Comparison of ENCODE assay signal across 8 cellular contexts in genomic region chr15:74540761-74541493, GRCh38. TPM values are rescaled to one million over a fixed set of nuclear protein-coding genes. Genes with fewer than 3 reads are reported as not detected.
DNase-seq lines count a peak whose midpoint lies in the region; ATAC-seq and TF ChIP-seq lines count a peak whose summit lies in the region.

TSS of gene ARID3B (plus strand) at chr15:74541220. CDS start at chr15:74543937, 2,717 bp downstream.

- H3K27me3 ChIP-seq in A673 (replicated peaks; ENCODE audit: insufficient read depth, low read depth, low read length, poor library complexity): no peaks in the 10 kb centered on the region
- H3K27me3 ChIP-seq in gastrocnemius medialis: no peaks in the 10 kb centered on the region

- in situ Hi-C loops in gastrocnemius medialis (cut with MboI; ENCODE audit: low sequenced_read_pairs in 4 of 4): loop anchor here in 2 of 4 donors (10.0 kb wide), 1 partner anchor 74 kb away; the partner anchor contains the start of gene CLK3 (in 2 of the 2)

- H3K4me1 ChIP-seq in A673 (ENCODE audit: insufficient read depth, low read length, poor library complexity, severe bottlenecking) (peaks cover 21% of the 10 kb centered on the region), gastrocnemius medialis (peaks cover 22 to 24% of the 10 kb centered on the region in 2 donors)

- DNase-seq in A673 (ENCODE audit: low spot score) (peak; percentile 98), NCI-H2171 (lab: John Stamatoyannopoulos, UW) (peak; percentile 96), UCSD-AML1 (lab: John Stamatoyannopoulos, UW; ENCODE audit: unreplicated experiment) (peak; percentile 96), gastrocnemius medialis (peak; percentile 97)

- BruUV-seq in A673 (replicated peaks; lab: Mats Ljungman, UMichigan): no TSS peak

- peaks cover 59% of the 10 kb centered on the region for H3K4me1 Mint-ChIP-seq in brain

- peaks cover 13% of the 10 kb centered on the region for H3K27me3 Mint-ChIP-seq in brain

- intact Hi-C loops in A673 (cut with micrococcal nuclease; ENCODE audit: unreplicated experiment): loop anchor here (2.0 kb wide), 1 partner anchor 74 kb away; the partner anchor contains the start of gene CLK3
- intact Hi-C loops in gastrocnemius medialis (cut with DNase I; ENCODE audit: low total_unique reads): loop anchor here (1.0 to 10.0 kb wide), 6 partner anchors 58 to 549 kb away; partner anchors contain the start of genes CLK3, CSK, PML and PPCDC

- no peaks in the 10 kb centered on the region for H3K36me3 ChIP-seq in A673 (ENCODE audit: insufficient read depth, low read length, poor library complexity, severe bottlenecking)
- no peaks in the 10 kb centered on the region for H3K36me3 ChIP-seq in gastrocnemius medialis

- H3K4me3 Mint-ChIP-seq in brain: peak within 1 kb of the TSS; percentile 94 to 98 (median 96)

- POLR2A ChIA-PET in A673 (lab: Charles Lee; ENCODE audit: low non-redundant PET): interaction anchor here (0.5 to 0.6 kb wide), 4 partner anchors 105 to 314 kb away, joined by 3 to 6 read pairs (median 3); no protein-coding TSS in a partner anchor

- TF ChIP-seq CTCF in A673 (conservative IDR thresholded peaks at IDR 0.05; ENCODE audit: low read depth, low read length): no peak
- TF ChIP-seq CTCF in brain (conservative IDR thresholded peaks at IDR 0.05): no peak
- no peak for TF ChIP-seq CTCF in gastrocnemius medialis (IDR thresholded peaks at IDR 0.05 in 4 of 5, conservative IDR thresholded peaks at IDR 0.05 in 1 of 5)

- H3K9me3 ChIP-seq in A673 (ENCODE audit: low read depth, low read length, poor library complexity, severe bottlenecking) (no peaks in the 10 kb centered on the region), gastrocnemius medialis (no peaks in the 10 kb centered on the region)

- peaks cover 0 to 3% (median 0%) of the 10 kb centered on the region in 5 experiments for H3K9me3 Mint-ChIP-seq in brain

- ATAC-seq in GM18868 (IDR thresholded peaks at IDR 0.05; ENCODE audit: unreplicated experiment): peak; percentile 78
- ATAC-seq in HG03097 (IDR thresholded peaks at IDR 0.05; ENCODE audit: low FRiP score, unreplicated experiment): peak; percentile 59
- ATAC-seq in gastrocnemius medialis: peak; percentile 96 to 99

- peak within 1 kb of the TSS; percentile 92 to 96 (median 93) for H3K27ac Mint-ChIP-seq in brain

- peaks cover 7% of the 10 kb centered on the region for H3K36me3 Mint-ChIP-seq in brain

- H3K4me3 ChIP-seq in A673 (ENCODE audit: low read depth, low read length, poor library complexity, severe bottlenecking): peak within 1 kb of the TSS; percentile 99
- H3K4me3 ChIP-seq in iPS-11a (ENCODE audit: low read depth, low read length): peak within 1 kb of the TSS; percentile 91
- H3K4me3 ChIP-seq in gastrocnemius medialis: peak within 1 kb of the TSS; percentile 79 to 100 (median 91)

- H3K27ac ChIP-seq in A673 (ENCODE audit: low read depth, low read length, poor library complexity, severe bottlenecking) (peak within 1 kb of the TSS; percentile 93), gastrocnemius medialis (peak within 1 kb of the TSS; percentile 81 to 90 (median 86))

- CTCF ChIA-PET in A673 (lab: Charles Lee): interaction anchor here (0.6 to 1.1 kb wide), 4 partner anchors 94 to 1979 kb away, joined by 3 to 8 read pairs (median 6); no protein-coding TSS in a partner anchor

- peak; percentile 64 to 77 for TF ChIP-seq POLR2A in gastrocnemius medialis (IDR thresholded peaks at IDR 0.05)

RNA-seq across cellular contexts. Expression of gene ARID3B, which starts in this region (rescaled TPM):
- total RNA-seq in A673 (2021): 17.3 and 18.3 TPM in 2 replicates
- 4.1 TPM for polyA plus RNA-seq in brain (ENCODE audit: insufficient read depth, low read depth, low replicate concordance)
- 1 to 10 TPM; 1.8 to 6.7 (median 4.6) TPM for total RNA-seq in gastrocnemius medialis

Comparison
In these comparisons a context has a peak if more than half of its experiments do, and no peak if none do; other contexts are left out.
1. Peak in every context shown above with its lines: DNase-seq, ATAC-seq, H3K4me3 ChIP-seq and H3K27ac ChIP-seq.